Comparison of ENCODE assay signal across 9 cellular contexts in genomic region chr15:85554852-85555521, GRCh38.
DNase-seq lines count a peak whose midpoint lies in the region; ATAC-seq lines count a peak whose summit lies in the region.
"Had no signal": no experiment of that assay in that cellular context is flagged by ENCODE, and none has a peak within 500 bp of the region (broad histone marks: within the 10 kb centered on the region; RNA-seq: fewer than 3 reads in every experiment).

No MANE protein-coding gene starts in this region.

- peaks cover 45% of the 10 kb centered on the region for H3K36me3 Mint-ChIP-seq in activated T-cell treated with anti-CD3 and anti-CD28 coated beads, Interleukin-2, amount 50 U/mL, for 24 hours (ENCODE audit: low read depth)
- H3K36me3 Mint-ChIP-seq in T-cell = peaks cover 40% of the 10 kb centered on the region
- peaks cover 8 to 15% of the 10 kb centered on the region in 2 donors for H3K36me3 Mint-ChIP-seq in stimulated activated naive B cell treated with anti-CD40 and anti-IgM and Interleukin-4, amounts not matched to agents 10 μg/mL and 1 μg/mL and 100 μg/mL, for 72 hours

- H3K27ac Mint-ChIP-seq in activated T-cell treated with anti-CD3 and anti-CD28 coated beads, Interleukin-2, amount 50 U/mL, for 24 hours = peak overlapping the region; percentile 26
- H3K27ac Mint-ChIP-seq in T-cell = peak overlapping the region; percentile 24 to 33
- peak overlapping the region; percentile 5 for H3K27ac Mint-ChIP-seq in stimulated activated naive B cell treated with anti-CD40 and anti-IgM and Interleukin-4, amounts not matched to agents 10 μg/mL and 1 μg/mL and 100 μg/mL, for 72 hours

- CTCF ChIA-PET in T-cell (lab: Charles Lee) = interaction anchor here in 1 of 2 donors (1.5 kb wide), 1 partner anchor 12 kb away, joined by 3 read pairs; no protein-coding TSS in a partner anchor

- peak; percentile 44 for ATAC-seq in HG03135 (IDR thresholded peaks at IDR 0.05; ENCODE audit: unreplicated experiment)
- ATAC-seq in T-cell (replicated peaks in 1 of 4) = no peak
- peak; percentile 74 to 82 for ATAC-seq in stimulated activated naive B cell treated with anti-CD40 and anti-IgM and Interleukin-4, amounts not matched to agents 10 μg/mL and 1 μg/mL and 100 μg/mL, for 72 hours (replicated peaks)

- H3K27me3 Mint-ChIP-seq in activated T-cell treated with anti-CD3 and anti-CD28 coated beads, Interleukin-2, amount 50 U/mL, for 24 hours = no peaks in the 10 kb centered on the region
- no peaks in the 10 kb centered on the region for H3K27me3 Mint-ChIP-seq in T-cell
- H3K27me3 Mint-ChIP-seq in stimulated activated naive B cell treated with anti-CD40 and anti-IgM and Interleukin-4, amounts not matched to agents 10 μg/mL and 1 μg/mL and 100 μg/mL, for 72 hours = no peaks in the 10 kb centered on the region

- POLR2A ChIA-PET in T-cell (lab: Charles Lee) = no interaction called here

- DNase-seq in activated T-cell treated with anti-CD3 and anti-CD28 coated beads, Interleukin-2, amount 50 U/mL, for 24 hours = no peak
- no peak for DNase-seq in activated T-cell treated with anti-CD3 and anti-CD28 coated beads, Interleukin-2, amount 50 U/mL, for 1 hour
- no peak for DNase-seq in T-cell
- DNase-seq in stimulated activated naive B cell treated with anti-CD40 and anti-IgM and Interleukin-4, amounts not matched to agents 10 μg/mL and 1 μg/mL and 100 μg/mL, for 72 hours = no peak
- no peak for DNase-seq in SHP77 treated with DMSO at 0.1 percent for 48 hours (lab: John Stamatoyannopoulos, UW)
- no peak for DNase-seq in mucosa of gallbladder (ENCODE audit: low spot score)
- no peak for DNase-seq in kidney tubule cell (ENCODE audit: low spot score)
- DNase-seq: activated CD8-positive, alpha-beta memory T cell treated with anti-CD3 and anti-CD28 coated beads for 24 hours had no signal

- H3K9me3 Mint-ChIP-seq in activated T-cell treated with anti-CD3 and anti-CD28 coated beads, Interleukin-2, amount 50 U/mL, for 24 hours = no peaks in the 10 kb centered on the region
- no peaks in the 10 kb centered on the region for H3K9me3 Mint-ChIP-seq in T-cell
- H3K9me3 Mint-ChIP-seq in stimulated activated naive B cell treated with anti-CD40 and anti-IgM and Interleukin-4, amounts not matched to agents 10 μg/mL and 1 μg/mL and 100 μg/mL, for 72 hours = no peaks in the 10 kb centered on the region

- H3K4me3 Mint-ChIP-seq in activated T-cell treated with anti-CD3 and anti-CD28 coated beads, Interleukin-2, amount 50 U/mL, for 24 hours = no peak overlapping the region
- no peak overlapping the region for H3K4me3 Mint-ChIP-seq in T-cell
- peak overlapping the region; percentile 11 for H3K4me3 Mint-ChIP-seq in stimulated activated naive B cell treated with anti-CD40 and anti-IgM and Interleukin-4, amounts not matched to agents 10 μg/mL and 1 μg/mL and 100 μg/mL, for 72 hours

- H3K4me1 Mint-ChIP-seq in activated T-cell treated with anti-CD3 and anti-CD28 coated beads, Interleukin-2, amount 50 U/mL, for 24 hours (ENCODE audit: low read depth) = peaks cover 64% of the 10 kb centered on the region
- H3K4me1 Mint-ChIP-seq in T-cell = peaks cover 44 to 55% (median 51%) of the 10 kb centered on the region in 3 donors
- H3K4me1 Mint-ChIP-seq in stimulated activated naive B cell treated with anti-CD40 and anti-IgM and Interleukin-4, amounts not matched to agents 10 μg/mL and 1 μg/mL and 100 μg/mL, for 72 hours = peaks cover 13 to 35% of the 10 kb centered on the region in 2 donors

Comparison
In these comparisons a context has a peak if more than half of its experiments do, and no peak if none do; other contexts are left out.
1. H3K4me3 Mint-ChIP-seq: peak in stimulated activated naive B cell treated with anti-CD40 and anti-IgM and Interleukin-4, amounts not matched to agents 10 μg/mL and 1 μg/mL and 100 μg/mL, for 72 hours (2 of 2); none in activated T-cell treated with anti-CD3 and anti-CD28 coated beads, Interleukin-2, amount 50 U/mL, for 24 hours (single experiment) and T-cell (0 of 3).
2. ATAC-seq: peak in HG03135 (single experiment) and stimulated activated naive B cell treated with anti-CD40 and anti-IgM and Interleukin-4, amounts not matched to agents 10 μg/mL and 1 μg/mL and 100 μg/mL, for 72 hours (2 of 2); none in T-cell (0 of 4).
3. Peak in every context shown above with its lines, with median percentiles within 50 percentile points of each other: H3K27ac Mint-ChIP-seq.